In genomic region chr17:76909971-76910760, GRCh38 we compare ENCODE assay signal across 9 cellular contexts. TPM values are rescaled to one million over a fixed set of nuclear protein-coding genes. Genes with fewer than 3 reads are reported as not detected.
A peak's percentile ranks its signal among the peaks of the same experiment; 100 is the strongest.
DNase-seq lines count a peak whose midpoint lies in the region; ATAC-seq and TF ChIP-seq lines count a peak whose summit lies in the region.
"Had no signal": no experiment of that assay in that cellular context is flagged by ENCODE, and none has a peak within 500 bp of the region (broad histone marks: within the 10 kb centered on the region; RNA-seq: fewer than 3 reads in every experiment).

No MANE protein-coding gene starts in this region.

- H3K4me3 ChIP-seq in colonic mucosa = no peak overlapping the region

- no peaks in the 10 kb centered on the region for H3K36me3 ChIP-seq in colonic mucosa

- H3K9me3 ChIP-seq in colonic mucosa = no peaks in the 10 kb centered on the region

- in situ Hi-C loops in GM13977 (cut with MboI; ENCODE audit: low pct_unique_long_range_greater_than_20kb, low sequenced_read_pairs, unreplicated experiment) = no loop called here

- no peak for ATAC-seq in GM18511 (IDR thresholded peaks at IDR 0.05; ENCODE audit: unreplicated experiment)
- ATAC-seq: activated naive CD4-positive, alpha-beta T cell treated with anti-CD3 and anti-CD28 coated beads, Interleukin-2, amount 50 U/mL, for 72 hours had no signal

- H3K4me1 ChIP-seq in colonic mucosa = no peaks in the 10 kb centered on the region

- DNase-seq in GM13977 (ENCODE audit: low spot score) = peak; percentile 64
- DNase-seq in RPMI8226 = peak; percentile 44
- DNase-seq in colonic mucosa = peak; percentile 27
- DNase-seq in myocyte (ENCODE audit: low read depth) = peak; percentile 60
- no peak for DNase-seq in NCI-H146 (lab: John Stamatoyannopoulos, UW)
- no peak for DNase-seq in foreskin melanocyte
- DNase-seq in NCI-H2081 (lab: John Stamatoyannopoulos, UW) = no peak

- H3K27me3 ChIP-seq in colonic mucosa = no peaks in the 10 kb centered on the region

- H3K27ac ChIP-seq in colonic mucosa = no peak overlapping the region

- no peak overlapping the region for H3K9ac ChIP-seq in colonic mucosa (ENCODE audit: low read depth in 2 of 2, low read length in 2 of 2)

- TF ChIP-seq CTCF in GM13977 (IDR thresholded peaks at IDR 0.05; ENCODE audit: extremely low read depth, insufficient read depth, missing control alignments) (no peak), colonic mucosa (IDR thresholded peaks at IDR 0.05) (no peak)

- intact Hi-C loops in colonic mucosa (cut with DNase I) = no loop called here

RNA-seq across cellular contexts. Expression of gene MGAT5B, which starts 42.0 kb away (rescaled TPM):
- total RNA-seq in colonic mucosa (under 1 TPM; 0.05 to 0.27 TPM), myocyte (0.11 TPM in 1 of 2 replicates, not detected in the other)
- 0.06 TPM for polyA plus RNA-seq in myocyte (2012)

Comparison
In these comparisons a context has a peak if more than half of its experiments do, and no peak if none do; other contexts are left out.
1. DNase-seq: peak in GM13977 (single experiment), RPMI8226 (single experiment), colonic mucosa (single experiment) and myocyte (single experiment); none in NCI-H146 (single experiment), foreskin melanocyte (single experiment) and NCI-H2081 (0 of 2).